Comparison of ENCODE assay signal across 30 cellular contexts in the genomic region with DNA sequence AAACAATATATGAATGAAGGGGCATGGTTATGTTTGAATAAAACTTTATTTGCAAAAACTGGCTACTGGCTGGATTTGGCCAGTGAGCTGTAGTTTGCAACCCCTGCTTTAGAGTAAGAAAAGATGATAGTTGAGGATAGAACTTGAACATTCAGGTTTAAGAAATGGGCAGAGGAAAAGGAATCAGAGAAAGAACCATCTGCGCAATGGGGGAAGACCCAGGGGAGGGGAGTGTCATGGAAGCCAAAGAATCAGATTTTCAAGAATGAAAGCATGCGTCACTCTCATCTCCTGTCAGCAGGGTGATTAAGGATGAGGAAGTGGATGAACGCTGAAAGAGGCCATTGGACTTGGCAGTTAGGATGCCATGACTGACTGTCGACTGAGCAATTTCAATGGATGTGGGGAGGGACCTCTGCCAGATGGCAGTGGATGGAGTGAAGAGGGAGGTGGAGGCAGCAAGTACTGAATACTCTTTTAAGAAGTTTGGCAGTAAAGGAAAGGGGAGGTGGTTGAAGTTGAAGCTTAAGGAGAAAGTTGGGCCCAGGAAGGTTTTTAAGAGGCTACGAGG. TPM values are rescaled to one million over a fixed set of nuclear protein-coding genes. Genes with fewer than 3 reads are reported as not detected.
"Had no signal": no experiment of that assay in that cellular context is flagged by ENCODE, and none has a peak within 500 bp of the region (broad histone marks: within the 10 kb centered on the region; RNA-seq: fewer than 3 reads in every experiment).

No MANE protein-coding gene starts in this region.

- H3K9me3 ChIP-seq: adrenal gland, breast epithelium, esophagus muscularis mucosa, gastrocnemius medialis had no signal

- H3K27ac ChIP-seq: adrenal gland, breast epithelium, cardiac muscle cell, coronary artery, dorsolateral prefrontal cortex, esophagus muscularis mucosa, foreskin keratinocyte, gastrocnemius medialis, heart right ventricle had no signal

- ATAC-seq: activated CD4-positive, alpha-beta T cell treated with anti-CD3 and anti-CD28 coated beads for 36 hours; activated CD8-positive, alpha-beta memory T cell treated with anti-CD3 and anti-CD28 coated beads, Interleukin-2, amount 10 ng/mL, durations not matched to agents 7 days and 5 days; activated CD8-positive, alpha-beta T cell treated with anti-CD3 and anti-CD28 coated beads, Interleukin-2, amount 10 ng/mL, durations not matched to agents 7 days and 5 days; activated naive CD8-positive, alpha-beta T cell treated with anti-CD3 and anti-CD28 coated beads, Interleukin-2, amount 50 U/mL, for 24 hours; effector memory CD8-positive, alpha-beta T cell; gastrocnemius medialis; heart right ventricle had no signal

- H3K27me3 ChIP-seq: adrenal gland, breast epithelium, cardiac muscle cell, esophagus muscularis mucosa, gastrocnemius medialis had no signal

- H3K4me1 ChIP-seq: adrenal gland, breast epithelium, foreskin keratinocyte, gastrocnemius medialis, heart right ventricle had no signal

- H3K36me3 ChIP-seq: adrenal gland, breast epithelium, cardiac muscle cell, esophagus muscularis mucosa, gastrocnemius medialis, heart right ventricle had no signal

- H3K4me3 ChIP-seq: adrenal gland, breast epithelium, cardiac muscle cell, coronary artery, dorsolateral prefrontal cortex, esophagus muscularis mucosa, gastrocnemius medialis, heart right ventricle had no signal

- DNase-seq: activated CD4-positive, alpha-beta memory T cell treated with anti-CD3 and anti-CD28 coated beads for 36 hours; activated CD4-positive, alpha-beta T cell treated with anti-CD3 and anti-CD28 coated beads for 36 hours; activated CD4-positive, alpha-beta T cell treated with anti-CD3 and anti-CD28 coated beads, Interleukin-2, amount 10 ng/mL, durations not matched to agents 24 days and 14 days; activated CD4-positive, CD25-positive, alpha-beta regulatory T cell; activated CD4-positive, CD25-positive, alpha-beta regulatory T cell treated with anti-CD3 and anti-CD28 coated beads, Interleukin-2, amount 50 U/mL, for 72 hours; activated CD8-positive, alpha-beta memory T cell treated with anti-CD3 and anti-CD28 coated beads, Interleukin-2, amount 10 ng/mL, durations not matched to agents 7 days and 5 days; activated CD8-positive, alpha-beta memory T cell treated with anti-CD3 and anti-CD28 coated beads, Interleukin-2, amount 50 U/mL, for 4 hours; activated CD8-positive, alpha-beta T cell treated with anti-CD3 and anti-CD28 coated beads, Interleukin-2, amount 10 ng/mL, durations not matched to agents 7 days and 5 days; activated effector memory CD4-positive, alpha-beta T cell treated with anti-CD3 and anti-CD28 coated beads, Interleukin-2, amount 50 U/mL, for 16 hours; activated naive CD4-positive, alpha-beta T cell treated with anti-CD3 and anti-CD28 coated beads for 36 hours; activated naive CD8-positive, alpha-beta T cell treated with anti-CD3 and anti-CD28 coated beads for 36 hours; activated naive CD8-positive, alpha-beta T cell treated with anti-CD3 and anti-CD28 coated beads, Interleukin-2, amount 50 U/mL, for 24 hours; activated T-cell treated with anti-CD3 and anti-CD28 coated beads, Interleukin-2, amount 50 U/mL, for 1 hour; activated T-cell treated with anti-CD3 and anti-CD28 coated beads, Interleukin-2, amount 50 U/mL, for 48 hours; adrenal gland; aorta; dorsolateral prefrontal cortex; effector memory CD8-positive, alpha-beta T cell; erythroblast; gastrocnemius medialis; heart right ventricle; T-helper 2 cell had no signal

RNA-seq across cellular contexts. Expression of a gene that starts 21.2 kb away (rescaled TPM):
- total RNA-seq: activated CD4-positive, alpha-beta memory T cell treated with anti-CD3 and anti-CD28 coated beads for 36 hours; activated CD4-positive, alpha-beta T cell treated with anti-CD3 and anti-CD28 coated beads for 36 hours; activated CD4-positive, alpha-beta T cell treated with anti-CD3 and anti-CD28 coated beads, Interleukin-2, amount 10 ng/mL, durations not matched to agents 24 days and 14 days; activated CD8-positive, alpha-beta memory T cell treated with anti-CD3 and anti-CD28 coated beads for 36 hours; activated CD8-positive, alpha-beta memory T cell treated with anti-CD3 and anti-CD28 coated beads, Interleukin-2, amount 10 ng/mL, durations not matched to agents 7 days and 5 days; activated CD8-positive, alpha-beta T cell treated with anti-CD3 and anti-CD28 coated beads, Interleukin-2, amount 10 ng/mL, durations not matched to agents 7 days and 5 days; activated naive CD4-positive, alpha-beta T cell treated with anti-CD3 and anti-CD28 coated beads for 36 hours; activated naive CD8-positive, alpha-beta T cell treated with anti-CD3 and anti-CD28 coated beads for 36 hours; activated T-helper 1 cell treated with anti-CD3 and anti-CD28 coated beads, Interleukin-12 subunit alpha, Interleukin-12 subunit beta, Interleukin-2, Interleukin-4 antibody, amounts not matched to agents 30 ng/mL and 10 ng/mL and 1 ng/mL, durations not matched to agents 14 hours and 24 hours and 36 hours; T-helper 1 cell treated with Interleukin-12 subunit alpha and Interleukin-12 subunit beta and Interleukin-4 antibody, amounts not matched to agents 30 ng/mL and 1 ng/mL, for 36 hours had no signal
